In the genomic region with DNA sequence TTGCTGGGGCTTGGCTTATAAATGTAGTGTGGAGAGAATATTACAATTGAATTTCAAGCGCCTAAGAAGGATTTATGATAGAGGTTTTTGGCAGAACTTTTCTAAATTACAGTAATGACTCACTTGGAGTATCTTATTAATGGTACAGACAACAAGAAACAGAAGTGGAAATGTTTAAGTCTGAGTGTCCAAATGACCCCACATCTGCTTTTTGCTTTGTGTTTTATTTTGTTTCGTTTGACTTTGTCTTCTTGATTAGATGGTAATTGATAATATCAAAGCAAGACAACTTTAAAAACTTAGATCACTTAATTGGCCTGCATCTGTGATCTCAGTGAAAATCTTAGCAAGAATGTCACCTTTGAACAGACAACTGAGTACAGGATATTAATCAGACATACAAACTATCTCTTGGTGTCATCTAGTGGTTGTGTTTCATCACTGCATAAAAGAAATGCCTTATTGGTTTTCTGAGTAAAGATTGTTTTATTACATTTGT, we compare ENCODE assay signal across 9 cellular contexts.
DNase-seq lines count a peak whose midpoint lies in the region; ATAC-seq, FAIRE-seq and TF ChIP-seq lines count a peak whose summit lies in the region.
"Had no signal": no experiment of that assay in that cellular context is flagged by ENCODE, and none has a peak within 500 bp of the region (broad histone marks: within the 10 kb centered on the region; RNA-seq: fewer than 3 reads in every experiment).

No MANE protein-coding gene starts in this region.

- no peak overlapping the region for H3K4me3 ChIP-seq in liver (ENCODE audit: low read depth in 1 of 3, low read length in 3 of 3)
- H3K4me3 ChIP-seq in spleen, result no peak overlapping the region

- no peaks in the 10 kb centered on the region for H3K9me3 ChIP-seq in liver (ENCODE audit: control insufficient read depth in 4 of 4, low read length in 3 of 4)
- H3K9me3 ChIP-seq in spleen, result no peaks in the 10 kb centered on the region

- no peak overlapping the region for H3K9ac ChIP-seq in liver (ENCODE audit: low read depth in 1 of 2, low read length in 2 of 2)

- H3K4me1 ChIP-seq in liver (ENCODE audit: control insufficient read depth in 4 of 4, insufficient read depth in 4 of 4, low read length in 3 of 4), result no peaks in the 10 kb centered on the region
- H3K4me1 ChIP-seq in spleen, result no peaks in the 10 kb centered on the region

- H3K36me3 Mint-ChIP-seq in activated T-cell treated with anti-CD3 and anti-CD28 coated beads, Interleukin-2, amount 50 U/mL, for 72 hours (ENCODE audit: insufficient read depth in 2 of 2), result no peaks in the 10 kb centered on the region

- H3K9me3 Mint-ChIP-seq in activated T-cell treated with anti-CD3 and anti-CD28 coated beads, Interleukin-2, amount 50 U/mL, for 72 hours, result peaks cover 0 to 3% of the 10 kb centered on the region in 2 donors

- H3K27ac Mint-ChIP-seq in activated T-cell treated with anti-CD3 and anti-CD28 coated beads, Interleukin-2, amount 50 U/mL, for 72 hours, result no peak overlapping the region

- WGBS in liver, result 63% methylated on average over 2 of the region's 2 CpGs
- WGBS in spleen, 5 donors, result 57 to 68% (median 62%) methylated on average over 2 of the region's 2 CpGs

- TF ChIP-seq RAD21 in liver (IDR thresholded peaks at IDR 0.05), result peak; percentile 49 to 56

- no peaks in the 10 kb centered on the region for H3K27me3 Mint-ChIP-seq in activated T-cell treated with anti-CD3 and anti-CD28 coated beads, Interleukin-2, amount 50 U/mL, for 72 hours (ENCODE audit: low read depth)

- no peaks in the 10 kb centered on the region for H3K4me1 Mint-ChIP-seq in activated T-cell treated with anti-CD3 and anti-CD28 coated beads, Interleukin-2, amount 50 U/mL, for 72 hours (ENCODE audit: low read depth)

- DNase-seq in DMS53 treated with DMSO at 0.1 percent for 48 hours (lab: John Stamatoyannopoulos, UW; ENCODE audit: unreplicated experiment) (peak; percentile 34), SW480 (ENCODE audit: low spot score) (peak; percentile 38), H54 (ENCODE audit: insufficient read length, low spot score) (no peak), spleen (no peak)
- no peak for DNase-seq in activated T-cell treated with anti-CD3 and anti-CD28 coated beads, Interleukin-2, amount 50 U/mL, for 72 hours
- DNase-seq: right cardiac atrium had no signal

- intact Hi-C loops in spleen (cut with DNase I; ENCODE audit: low total_unique reads), result no loop called here

- H3K27ac ChIP-seq in liver (ENCODE audit: low read depth in 1 of 2, low read length in 2 of 2), result no peak overlapping the region
- H3K27ac ChIP-seq in spleen, result no peak overlapping the region

- FAIRE-seq in H54 (lab: Jason Lieb, UNC), result no peak

- H3K36me3 ChIP-seq in liver (ENCODE audit: control insufficient read depth in 4 of 4, insufficient read depth in 3 of 4, low read depth in 1 of 4, low read length in 3 of 4), result no peaks in the 10 kb centered on the region
- no peaks in the 10 kb centered on the region for H3K36me3 ChIP-seq in spleen

- H3K4me3 Mint-ChIP-seq in activated T-cell treated with anti-CD3 and anti-CD28 coated beads, Interleukin-2, amount 50 U/mL, for 72 hours, result no peak overlapping the region

- peak; percentile 67 for TF ChIP-seq CTCF in LNCAP (IDR thresholded peaks at IDR 0.05)
- TF ChIP-seq CTCF in liver (IDR thresholded peaks at IDR 0.05; ENCODE audit: low read depth, low read length, missing input control), result no peak
- no peak for TF ChIP-seq CTCF in spleen (IDR thresholded peaks at IDR 0.05 in 8 of 11, conservative IDR thresholded peaks at IDR 0.05 in 3 of 11)

- H3K27me3 ChIP-seq in liver (ENCODE audit: control insufficient read depth in 4 of 4, insufficient read depth in 4 of 4, low read length in 3 of 4) (no peaks in the 10 kb centered on the region), spleen (replicated peaks in 1 of 7) (no peaks in the 10 kb centered on the region)

- TF ChIP-seq POLR2A in H54 (IDR thresholded peaks at IDR 0.05; ENCODE audit: low read depth, low read length), result no peak
- no peak for TF ChIP-seq POLR2A in spleen (IDR thresholded peaks at IDR 0.05)

- ATAC-seq in activated T-cell treated with anti-CD3 and anti-CD28 coated beads, Interleukin-2, amount 50 U/mL, for 72 hours (replicated peaks in 1 of 2), result no peak
- no peak for ATAC-seq in HG03108 (IDR thresholded peaks at IDR 0.05; ENCODE audit: unreplicated experiment)
- ATAC-seq: right cardiac atrium had no signal

TF ChIP-seq in liver, 16 proteins besides CTCF, POLR2A, EP300 and RAD21:
- TF ChIP-seq SP1 (IDR thresholded peaks at IDR 0.05), result no peak
- TF ChIP-seq, protein P1, sequence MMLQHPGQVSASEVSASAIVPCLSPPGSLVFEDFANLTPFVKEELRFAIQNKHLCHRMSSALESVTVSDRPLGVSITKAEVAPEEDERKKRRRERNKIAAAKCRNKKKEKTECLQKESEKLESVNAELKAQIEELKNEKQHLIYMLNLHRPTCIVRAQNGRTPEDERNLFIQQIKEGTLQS (IDR thresholded peaks at IDR 0.05), result no peak
- TF ChIP-seq NR2F2 (IDR thresholded peaks at IDR 0.05), result no peak
TF ChIP-seq in liver: peak in this region for 0.

Comparison
In these comparisons a context has a peak if more than half of its experiments do, and no peak if none do; other contexts are left out.
1. DNase-seq: peak in DMS53 treated with DMSO at 0.1 percent for 48 hours (single experiment) and SW480 (single experiment); none in H54 (single experiment), activated T-cell treated with anti-CD3 and anti-CD28 coated beads, Interleukin-2, amount 50 U/mL, for 72 hours (0 of 2) and spleen (single experiment).